ENCODE assay signal across 8 cellular contexts in genomic region chr19:1865172-1866010, GRCh38. TPM values are rescaled to one million over a fixed set of nuclear protein-coding genes. Genes with fewer than 3 reads are reported as not detected.
DNase-seq lines count a peak whose midpoint lies in the region; ATAC-seq and TF ChIP-seq lines count a peak whose summit lies in the region.

No MANE protein-coding gene starts in this region.

- H3K36me3 Mint-ChIP-seq in progenitor cell of endocrine pancreas (ENCODE audit: insufficient read depth), result no peaks in the 10 kb centered on the region

- no TSS peak for BruUV-seq in Panc1 (replicated peaks; lab: Mats Ljungman, UMichigan)

- intact Hi-C loops in Panc1 (cut with micrococcal nuclease; ENCODE audit: unreplicated experiment), result no loop called here

- no peak for DNase-seq in DND-41
- DNase-seq in Panc1 (ENCODE audit: low read depth, low spot score), result no peak
- DNase-seq in epithelial cell of prostate (ENCODE audit: low read depth, low spot score), result no peak
- DNase-seq in progenitor cell of endocrine pancreas (ENCODE audit: low spot score, unreplicated experiment), result no peak
- no peak for DNase-seq in GOT3 (lab: John Stamatoyannopoulos, UW)
- no peak for DNase-seq in GM10266 (ENCODE audit: extremely low spot score)

- H3K4me1 Mint-ChIP-seq in progenitor cell of endocrine pancreas (ENCODE audit: low read depth), result peaks cover 6% of the 10 kb centered on the region

- peak overlapping the region; percentile 83 for H3K27ac ChIP-seq in DND-41 (ENCODE audit: low read length)
- H3K27ac ChIP-seq in Panc1 (ENCODE audit: low read length), result peak overlapping the region; percentile 87
- H3K27ac ChIP-seq in epithelial cell of prostate, result peak overlapping the region; percentile 81

- CTCF ChIA-PET in Panc1 (lab: Charles Lee), result no interaction called here

- in situ Hi-C loops in Panc1 (cut with HindIII; ENCODE audit: low pct_unique_long_range_greater_than_20kb, low sequenced_read_pairs), result no loop called here

- no peaks in the 10 kb centered on the region for H3K9me3 Mint-ChIP-seq in progenitor cell of endocrine pancreas (ENCODE audit: low read depth)

- H2AFZ ChIP-seq in DND-41 (ENCODE audit: low read depth, low read length), result peak overlapping the region; percentile 73; the same call in 1 of the 2 replicates

- peak overlapping the region; percentile 67 to 71; a peak in 3 of 4 replicates for H3K4me3 ChIP-seq in DND-41 (ENCODE audit: low read depth in 1 of 2, low read length in 2 of 2)
- H3K4me3 ChIP-seq in Panc1 (ENCODE audit: low read depth in 2 of 2, low read length in 2 of 2), result peak overlapping the region; percentile 51 to 64; a peak in 3 of 4 replicates

- H3K27me3 ChIP-seq in DND-41 (ENCODE audit: insufficient read depth, low read length, poor library complexity), result no peaks in the 10 kb centered on the region
- H3K27me3 ChIP-seq in Panc1 (ENCODE audit: control insufficient read depth, insufficient read depth, low read length), result no peaks in the 10 kb centered on the region

- peaks cover 31% of the 10 kb centered on the region for H3K4me1 ChIP-seq in DND-41 (ENCODE audit: insufficient read depth, low read length)
- peaks cover 4% of the 10 kb centered on the region for H3K4me1 ChIP-seq in Panc1 (ENCODE audit: control insufficient read depth, insufficient read depth, low read length)

- H3K27me3 Mint-ChIP-seq in progenitor cell of endocrine pancreas, result peaks cover 17% of the 10 kb centered on the region

- H3K27ac Mint-ChIP-seq in progenitor cell of endocrine pancreas, result no peak overlapping the region

- peak overlapping the region; percentile 80 for H3K4me2 ChIP-seq in DND-41 (ENCODE audit: insufficient read depth, low read length)

- TF ChIP-seq CTCF in DND-41 (IDR thresholded peaks at IDR 0.05; ENCODE audit: borderline replicate concordance, extremely low read depth, low read length, poor library complexity, severe bottlenecking), result no peak
- TF ChIP-seq CTCF in Panc1 (IDR thresholded peaks at IDR 0.05), result no peak
- no peak for TF ChIP-seq CTCF in progenitor cell of endocrine pancreas (IDR thresholded peaks at IDR 0.05; ENCODE audit: unreplicated experiment)
- TF ChIP-seq CTCF in GM10266 (IDR thresholded peaks at IDR 0.05; ENCODE audit: control insufficient read depth, insufficient read depth, low read depth, missing control alignments), result no peak

- POLR2A ChIA-PET in Panc1 (lab: Charles Lee), result no interaction called here

- H3K9ac ChIP-seq in DND-41 (ENCODE audit: low read depth, low read length), result peak overlapping the region; percentile 75

- H4K20me1 ChIP-seq in DND-41 (ENCODE audit: insufficient read depth, low read length), result peaks cover 25% of the 10 kb centered on the region

- H3K4me3 Mint-ChIP-seq in progenitor cell of endocrine pancreas (ENCODE audit: low read depth), result peak overlapping the region; percentile 41

- H3K36me3 ChIP-seq in DND-41 (ENCODE audit: insufficient read depth, low read length) (no peaks in the 10 kb centered on the region), Panc1 (ENCODE audit: control insufficient read depth, insufficient read depth, low read length) (peaks cover 5% of the 10 kb centered on the region; the same call in 1 of the 2 replicates)

- H3K79me2 ChIP-seq in DND-41 (ENCODE audit: insufficient read depth, low read length), result peaks cover 48% of the 10 kb centered on the region

- ATAC-seq in DND-41 (ENCODE audit: insufficient read depth, low read depth), result no peak
- ATAC-seq in Panc1, result no peak
- no peak for ATAC-seq in HG03025 (IDR thresholded peaks at IDR 0.05; ENCODE audit: low FRiP score, unreplicated experiment)
- ATAC-seq in GM18870 (IDR thresholded peaks at IDR 0.05; ENCODE audit: unreplicated experiment), result no peak

- H3K9me3 ChIP-seq in DND-41 (ENCODE audit: insufficient read depth, low read length, severe bottlenecking) (no peaks in the 10 kb centered on the region), Panc1 (ENCODE audit: control insufficient read depth, insufficient read depth, low read depth, low read length) (no peaks in the 10 kb centered on the region)

RNA-seq across cellular contexts. Expression of gene KLF16, which starts 2.0 kb away (rescaled TPM):
- total RNA-seq in Panc1 (2021; ENCODE audit: unreplicated experiment) (79.3 TPM), progenitor cell of endocrine pancreas (13.2 and 13.5 TPM in 2 replicates)
- 74.5 TPM for polyA plus RNA-seq in Panc1 (2012; ENCODE audit: insufficient read length)

RNA-seq across cellular contexts. Expression of gene REXO1, which starts 17.1 kb away (rescaled TPM):
- total RNA-seq in Panc1 (2021; ENCODE audit: unreplicated experiment), result 52.1 TPM
- polyA plus RNA-seq in Panc1 (2012; ENCODE audit: insufficient read length), result 66.2 TPM
- 42.8 and 44.6 TPM in 2 replicates for total RNA-seq in progenitor cell of endocrine pancreas

RNA-seq across cellular contexts. Expression of gene ABHD17A, which starts 19.9 kb away (rescaled TPM):
- total RNA-seq in Panc1 (2021; ENCODE audit: unreplicated experiment), result 57.1 TPM
- polyA plus RNA-seq in Panc1 (2012; ENCODE audit: insufficient read length), result 92.3 TPM
- 46.5 and 48.8 TPM in 2 replicates for total RNA-seq in progenitor cell of endocrine pancreas

RNA-seq across cellular contexts. Expression of gene ADAT3, which starts 39.8 kb away (rescaled TPM):
- total RNA-seq in Panc1 (2021; ENCODE audit: unreplicated experiment), result 8.9 TPM
- 8.5 TPM for polyA plus RNA-seq in Panc1 (2012; ENCODE audit: insufficient read length)
- total RNA-seq in progenitor cell of endocrine pancreas, result 14.1 and 16.2 TPM in 2 replicates

RNA-seq across cellular contexts. Expression of gene SCAMP4, which starts 39.8 kb away (rescaled TPM):
- total RNA-seq in Panc1 (2021; ENCODE audit: unreplicated experiment) (98.4 TPM), progenitor cell of endocrine pancreas (101 and 102 TPM in 2 replicates)
- polyA plus RNA-seq in Panc1 (2012; ENCODE audit: insufficient read length), result 94.3 TPM
